In the genomic region with DNA sequence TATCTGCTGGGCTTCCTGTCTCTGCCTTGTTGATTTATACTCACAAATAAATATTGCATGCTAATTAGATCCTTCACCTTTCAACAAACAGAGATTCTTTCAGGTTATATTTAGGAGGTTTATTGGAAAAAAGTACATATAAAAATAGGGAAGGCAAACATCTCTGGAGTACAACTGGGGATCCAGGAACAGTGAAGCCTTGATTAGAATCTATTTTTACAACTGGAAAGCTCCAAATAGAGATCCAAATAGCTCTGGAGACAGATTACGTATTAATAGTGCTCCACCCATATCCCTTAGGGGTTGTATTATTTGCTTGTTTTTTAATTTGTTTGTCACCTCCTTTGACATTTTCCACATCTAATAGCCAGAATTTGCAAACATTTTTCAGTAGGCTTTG, we compare ENCODE assay signal across 27 cellular contexts.
"Had no signal": no experiment of that assay in that cellular context is flagged by ENCODE, and none has a peak within 500 bp of the region (broad histone marks: within the 10 kb centered on the region; RNA-seq: fewer than 3 reads in every experiment).

No MANE protein-coding gene starts in this region.

- H3K4me1 Mint-ChIP-seq: naive thymus-derived CD4-positive, alpha-beta T cell; natural killer cell; nephron; neural progenitor cell; stimulated activated effector memory CD8-positive, alpha-beta T cell treated with anti-CD3 and anti-CD28 coated beads, Interleukin-12 subunit alpha, Interleukin-12 subunit beta, amount 100 ng/mL, for 72 hours; stimulated activated naive B cell treated with anti-CD40 and anti-IgM and Interleukin-4, amounts not matched to agents 10 μg/mL and 1 μg/mL and 100 μg/mL, for 72 hours had no signal

- H3K4me3 Mint-ChIP-seq: naive thymus-derived CD4-positive, alpha-beta T cell; natural killer cell; nephron; neural progenitor cell; stimulated activated effector memory CD8-positive, alpha-beta T cell treated with anti-CD3 and anti-CD28 coated beads, Interleukin-12 subunit alpha, Interleukin-12 subunit beta, amount 100 ng/mL, for 72 hours; stimulated activated naive B cell treated with anti-CD40 and anti-IgM and Interleukin-4, amounts not matched to agents 10 μg/mL and 1 μg/mL and 100 μg/mL, for 72 hours; stimulated activated naive CD8-positive, alpha-beta T cell treated with anti-CD3 and anti-CD28 coated beads, Interleukin-15, Interleukin-2, amounts not matched to agents 100 ng/mL and 50 ng/mL, for 24 hours had no signal

- H3K36me3 Mint-ChIP-seq: naive thymus-derived CD4-positive, alpha-beta T cell; natural killer cell; neural progenitor cell; stimulated activated effector memory CD8-positive, alpha-beta T cell treated with anti-CD3 and anti-CD28 coated beads, Interleukin-12 subunit alpha, Interleukin-12 subunit beta, amount 100 ng/mL, for 72 hours; stimulated activated naive B cell treated with anti-CD40 and anti-IgM and Interleukin-4, amounts not matched to agents 10 μg/mL and 1 μg/mL and 100 μg/mL, for 72 hours had no signal

- H3K4me1 ChIP-seq: neural progenitor cell, parathyroid adenoma, psoas muscle, right lobe of liver, thyroid gland, tibial nerve, upper lobe of left lung had no signal

- DNase-seq: naive thymus-derived CD4-positive, alpha-beta T cell; natural killer cell; occipital lobe; ovary; posterior cingulate gyrus; psoas muscle; right lobe of liver; sigmoid colon; small intestine; stimulated activated CD4-positive, alpha-beta T cell treated with anti-CD3 and anti-CD28 coated beads, Interleukin-15, amount 100 ng/mL, for 24 hours; stimulated activated CD4-positive, alpha-beta T cell treated with anti-CD3 and anti-CD28 coated beads, Interleukin-2, amount 100 ng/mL, for 24 hours; stimulated activated CD4-positive, alpha-beta T cell treated with anti-CD3 and anti-CD28 coated beads, Interleukin-2, amount 100 ng/mL, for 48 hours; stimulated activated CD4-positive, alpha-beta T cell treated with anti-CD3 and anti-CD28 coated beads, Interleukin-4, amount 100 ng/mL, for 24 hours; stimulated activated naive B cell treated with anti-CD40 and anti-IgM and Interleukin-4, amounts not matched to agents 10 μg/mL and 1 μg/mL and 100 μg/mL, for 72 hours; stimulated activated naive CD4-positive, alpha-beta T cell treated with Interleukin-2 at 50 U/mL for 16 hours; stomach; thyroid gland; trophoblast cell; upper lobe of left lung had no signal

- H3K9me3 Mint-ChIP-seq: natural killer cell; stimulated activated effector memory CD8-positive, alpha-beta T cell treated with anti-CD3 and anti-CD28 coated beads, Interleukin-12 subunit alpha, Interleukin-12 subunit beta, amount 100 ng/mL, for 72 hours had no signal

- H3K4me3 ChIP-seq: neural progenitor cell, ovary, psoas muscle, right lobe of liver, sigmoid colon, stomach, thoracic aorta, thyroid gland, tibial nerve, upper lobe of left lung had no signal

- H3K27me3 Mint-ChIP-seq: progenitor cell of endocrine pancreas had no signal

- H3K9me3 ChIP-seq: ovary, right lobe of liver, thoracic aorta, thyroid gland had no signal

- H3K27ac Mint-ChIP-seq: naive thymus-derived CD4-positive, alpha-beta T cell; natural killer cell; nephron; neural progenitor cell; progenitor cell of endocrine pancreas; stimulated activated effector memory CD8-positive, alpha-beta T cell treated with anti-CD3 and anti-CD28 coated beads, Interleukin-12 subunit alpha, Interleukin-12 subunit beta, amount 100 ng/mL, for 72 hours; stimulated activated naive B cell treated with anti-CD40 and anti-IgM and Interleukin-4, amounts not matched to agents 10 μg/mL and 1 μg/mL and 100 μg/mL, for 72 hours; stimulated activated naive CD8-positive, alpha-beta T cell treated with anti-CD3 and anti-CD28 coated beads, Interleukin-15, Interleukin-2, amounts not matched to agents 100 ng/mL and 50 ng/mL, for 24 hours had no signal

- ATAC-seq: naive thymus-derived CD4-positive, alpha-beta T cell; natural killer cell; psoas muscle; right lobe of liver; stimulated activated effector memory CD8-positive, alpha-beta T cell treated with anti-CD3 and anti-CD28 coated beads, Interleukin-12 subunit alpha, Interleukin-12 subunit beta, amount 100 ng/mL, for 72 hours; stimulated activated naive B cell treated with anti-CD40 and anti-IgM and Interleukin-4, amounts not matched to agents 10 μg/mL and 1 μg/mL and 100 μg/mL, for 72 hours had no signal

- H3K36me3 ChIP-seq: ovary, right lobe of liver, sigmoid colon, stomach, thoracic aorta, thyroid gland, tibial nerve, upper lobe of left lung had no signal

- H3K27ac ChIP-seq: neural progenitor cell, ovary, parathyroid adenoma, psoas muscle, right lobe of liver, sigmoid colon, stomach, thoracic aorta, thyroid gland, tibial nerve, upper lobe of left lung had no signal

- H3K27me3 ChIP-seq: neural progenitor cell, ovary, right lobe of liver, sigmoid colon, stomach, thyroid gland, tibial nerve, upper lobe of left lung had no signal
